ENCODE assay signal across 8 cellular contexts in genomic region chr20:57440678-57441509, GRCh38. TPM values are rescaled to one million over a fixed set of nuclear protein-coding genes. Genes with fewer than 3 reads are reported as not detected.
A peak's percentile ranks its signal among the peaks of the same experiment; 100 is the strongest.
DNase-seq lines count a peak whose midpoint lies in the region; ATAC-seq and TF ChIP-seq lines count a peak whose summit lies in the region.

No MANE protein-coding gene starts in this region.

- no peak for TF ChIP-seq POLR2A in breast epithelium (IDR thresholded peaks at IDR 0.05)

- peaks cover 19% of the 10 kb centered on the region for H3K27me3 Mint-ChIP-seq in MCF 10A (ENCODE audit: insufficient read depth, unreplicated experiment)
- no peaks in the 10 kb centered on the region for H3K27me3 Mint-ChIP-seq in activated naive CD8-positive, alpha-beta T cell treated with anti-CD3 and anti-CD28 coated beads, Interleukin-2, amount 50 U/mL, for 24 hours

- H3K4me1 ChIP-seq in breast epithelium (peaks cover 0 to 7% of the 10 kb centered on the region in 2 donors), muscle layer of duodenum (ENCODE audit: control insufficient read depth in 1 of 2, insufficient read depth in 2 of 2, low read length in 2 of 2) (peaks cover 8 to 55% of the 10 kb centered on the region in 2 donors)

- H3K4me3 Mint-ChIP-seq in MCF 10A (ENCODE audit: unreplicated experiment), result no peak overlapping the region
- H3K4me3 Mint-ChIP-seq in activated naive CD8-positive, alpha-beta T cell treated with anti-CD3 and anti-CD28 coated beads, Interleukin-2, amount 50 U/mL, for 24 hours, result no peak overlapping the region

- no peaks in the 10 kb centered on the region for H3K4me1 Mint-ChIP-seq in MCF 10A (ENCODE audit: insufficient read depth, unreplicated experiment)
- peaks cover 7% of the 10 kb centered on the region for H3K4me1 Mint-ChIP-seq in activated naive CD8-positive, alpha-beta T cell treated with anti-CD3 and anti-CD28 coated beads, Interleukin-2, amount 50 U/mL, for 24 hours

- H3K36me3 Mint-ChIP-seq in MCF 10A (ENCODE audit: insufficient read depth, unreplicated experiment), result peaks cover 6% of the 10 kb centered on the region
- no peaks in the 10 kb centered on the region for H3K36me3 Mint-ChIP-seq in activated naive CD8-positive, alpha-beta T cell treated with anti-CD3 and anti-CD28 coated beads, Interleukin-2, amount 50 U/mL, for 24 hours (ENCODE audit: low read depth)

- H3K36me3 ChIP-seq in breast epithelium (no peaks in the 10 kb centered on the region), muscle layer of duodenum (ENCODE audit: control insufficient read depth in 1 of 2, insufficient read depth in 2 of 2, low read length in 2 of 2) (no peaks in the 10 kb centered on the region)

- no peaks in the 10 kb centered on the region for H3K9me3 ChIP-seq in breast epithelium
- no peaks in the 10 kb centered on the region for H3K9me3 ChIP-seq in muscle layer of duodenum (ENCODE audit: control insufficient read depth in 1 of 2, low read length in 2 of 2)

- H3K27ac ChIP-seq in breast epithelium (peak overlapping the region; percentile 85 to 93), muscle layer of duodenum (ENCODE audit: low read length) (peak overlapping the region; percentile 77)

- no peaks in the 10 kb centered on the region for H3K9me3 Mint-ChIP-seq in MCF 10A (ENCODE audit: unreplicated experiment)
- H3K9me3 Mint-ChIP-seq in activated naive CD8-positive, alpha-beta T cell treated with anti-CD3 and anti-CD28 coated beads, Interleukin-2, amount 50 U/mL, for 24 hours, result no peaks in the 10 kb centered on the region

- intact Hi-C loops in breast epithelium (cut with DNase I; ENCODE audit: low total_unique reads), result no loop called here
- intact Hi-C loops in MCF 10A (cut with micrococcal nuclease), result no loop called here

- CTCF ChIA-PET in MCF 10A (lab: Yijun Ruan, JAX), result no interaction called here

- DNase-seq in breast epithelium (ENCODE audit: low spot score in 2 of 2) (peak; percentile 65 to 90), MCF 10A (ENCODE audit: unreplicated experiment) (no peak), fibroblast of the aortic adventitia (ENCODE audit: low read depth) (peak; percentile 73)
- DNase-seq in activated CD4-positive, alpha-beta T cell treated with anti-CD3 and anti-CD28 coated beads, Interleukin-2, amount 50 U/mL, for 48 hours, result no peak
- DNase-seq in stimulated activated CD4-positive, alpha-beta T cell treated with anti-CD3 and anti-CD28 coated beads, Interleukin-12 subunit alpha, Interleukin-12 subunit beta, amount 100 ng/mL, for 4 hours, result no peak
- no peak for DNase-seq in activated naive CD8-positive, alpha-beta T cell treated with anti-CD3 and anti-CD28 coated beads, Interleukin-2, amount 50 U/mL, for 24 hours

- POLR2A ChIA-PET in MCF 10A (lab: Yijun Ruan, JAX), result no interaction called here

- TF ChIP-seq CTCF in breast epithelium (IDR thresholded peaks at IDR 0.05) (no peak), MCF 10A (IDR thresholded peaks at IDR 0.05; ENCODE audit: unreplicated experiment) (no peak), fibroblast of the aortic adventitia (IDR thresholded peaks at IDR 0.05; ENCODE audit: insufficient read depth, low read length) (no peak)

- no peak for ATAC-seq in GM18867 (IDR thresholded peaks at IDR 0.05; ENCODE audit: unreplicated experiment)
- ATAC-seq in activated naive CD8-positive, alpha-beta T cell treated with anti-CD3 and anti-CD28 coated beads, Interleukin-2, amount 50 U/mL, for 24 hours, result no peak

- no TSS peak for BruUV-seq in MCF 10A (replicated peaks; lab: Mats Ljungman, UMichigan)

- no peak overlapping the region for H3K27ac Mint-ChIP-seq in MCF 10A (ENCODE audit: low read depth, unreplicated experiment)
- H3K27ac Mint-ChIP-seq in activated naive CD8-positive, alpha-beta T cell treated with anti-CD3 and anti-CD28 coated beads, Interleukin-2, amount 50 U/mL, for 24 hours, result no peak overlapping the region

- H3K27me3 ChIP-seq in breast epithelium (no peaks in the 10 kb centered on the region), muscle layer of duodenum (ENCODE audit: low read depth, low read length) (no peaks in the 10 kb centered on the region)

- H3K4me3 ChIP-seq in breast epithelium (no peak overlapping the region), fibroblast of the aortic adventitia (ENCODE audit: low read depth, low read length) (no peak overlapping the region), muscle layer of duodenum (ENCODE audit: low read depth in 1 of 2, low read length in 2 of 2) (peak overlapping the region in 1 of 2 donors; percentile 26)

RNA-seq across cellular contexts. Expression of gene RBM38, which starts 49.7 kb away (rescaled TPM):
- 10 to 100 TPM in 2 of 3 donors, 1 to 10 TPM in 1; 5.1 to 13.5 (median 10.5) TPM for total RNA-seq in breast epithelium
- 5.1 and 5.8 TPM in 2 replicates for total RNA-seq in MCF 10A (2022)
- total RNA-seq in fibroblast of the aortic adventitia (ENCODE audit: low replicate concordance), result 2.0 and 6.1 TPM in 2 replicates

Comparison
In these comparisons a context has a peak if more than half of its experiments do, and no peak if none do; other contexts are left out.
1. DNase-seq: peak in breast epithelium (2 of 2) and fibroblast of the aortic adventitia (single experiment); none in MCF 10A (single experiment), activated CD4-positive, alpha-beta T cell treated with anti-CD3 and anti-CD28 coated beads, Interleukin-2, amount 50 U/mL, for 48 hours (0 of 2), stimulated activated CD4-positive, alpha-beta T cell treated with anti-CD3 and anti-CD28 coated beads, Interleukin-12 subunit alpha, Interleukin-12 subunit beta, amount 100 ng/mL, for 4 hours (single experiment) and activated naive CD8-positive, alpha-beta T cell treated with anti-CD3 and anti-CD28 coated beads, Interleukin-2, amount 50 U/mL, for 24 hours (single experiment).